7 cellular contexts compared by ENCODE assay signal in genomic region chr21:35048706-35049617, GRCh38. TPM values are rescaled to one million over a fixed set of nuclear protein-coding genes. Genes with fewer than 3 reads are reported as not detected.
DNase-seq lines count a peak whose midpoint lies in the region; ATAC-seq and TF ChIP-seq lines count a peak whose summit lies in the region.

Gene RUNX1 (minus strand): TSS chr21:35049302.

- intact Hi-C loops in heart left ventricle (cut with DNase I) (loop anchor here in 5 of 10 donors (5.0 to 10.0 kb wide), 5 partner anchors 154 to 896 kb away; no protein-coding TSS in a partner anchor), A673 (cut with micrococcal nuclease; ENCODE audit: unreplicated experiment) (no loop called here)

- H3K9me3 ChIP-seq in RWPE2 (ENCODE audit: severe bottlenecking) (no peaks in the 10 kb centered on the region), heart left ventricle (no peaks in the 10 kb centered on the region), A673 (ENCODE audit: low read depth, low read length, poor library complexity, severe bottlenecking) (no peaks in the 10 kb centered on the region)

- H3K4me3 ChIP-seq in RWPE2 (ENCODE audit: severe bottlenecking) (no peak within 1 kb of the TSS), heart left ventricle (peak within 1 kb of the TSS in 8 of 12 donors; percentile 3 to 68 (median 34)), A673 (ENCODE audit: low read depth, low read length, poor library complexity, severe bottlenecking) (no peak within 1 kb of the TSS)

- TF ChIP-seq POLR2A in heart left ventricle (IDR thresholded peaks at IDR 0.05), result no peak

- peaks cover 34% of the 10 kb centered on the region for H3K4me1 ChIP-seq in RWPE2 (ENCODE audit: insufficient read depth, poor library complexity, severe bottlenecking)
- H3K4me1 ChIP-seq in heart left ventricle, result peaks cover 0 to 71% (median 12%) of the 10 kb centered on the region in 12 donors
- H3K4me1 ChIP-seq in A673 (ENCODE audit: insufficient read depth, low read length, poor library complexity, severe bottlenecking), result no peaks in the 10 kb centered on the region

- H3K27ac ChIP-seq in RWPE2 (ENCODE audit: poor library complexity, severe bottlenecking), result peak within 1 kb of the TSS; percentile 93
- H3K27ac ChIP-seq in heart left ventricle, result peak within 1 kb of the TSS in 5 of 12 donors; percentile 9 to 86 (median 33)
- no peak within 1 kb of the TSS for H3K27ac ChIP-seq in A673 (ENCODE audit: low read depth, low read length, poor library complexity, severe bottlenecking)

- 73 to 84% (median 80%) methylated on average over 14 of the region's 14 CpGs for WGBS in heart left ventricle, 4 donors

- H3K36me3 ChIP-seq in RWPE2 (ENCODE audit: low read depth) (no peaks in the 10 kb centered on the region), heart left ventricle (no peaks in the 10 kb centered on the region), A673 (ENCODE audit: insufficient read depth, low read length, poor library complexity, severe bottlenecking) (no peaks in the 10 kb centered on the region)

- no peak for DNase-seq in RWPE2 (ENCODE audit: low spot score)
- DNase-seq in activated gamma-delta T cell treated with anti-CD3 and anti-CD28 coated beads, Interleukin-2, amount 50 U/mL, for 16 hours (ENCODE audit: low read depth), result peak; percentile 69
- DNase-seq in heart left ventricle, result peak; percentile 33 to 62 (median 45)
- DNase-seq in stimulated activated CD4-positive, alpha-beta T cell treated with anti-CD3 and anti-CD28 coated beads, Interleukin-15, amount 100 ng/mL, for 24 hours, result peak; percentile 86
- no peak for DNase-seq in A673 (ENCODE audit: low spot score)

- BruUV-seq in A673 (replicated peaks; lab: Mats Ljungman, UMichigan), result no TSS peak

- ATAC-seq in GM18909 (IDR thresholded peaks at IDR 0.05; ENCODE audit: poor library complexity, unreplicated experiment), result peak; percentile 71
- ATAC-seq in HG03095 (IDR thresholded peaks at IDR 0.05; ENCODE audit: unreplicated experiment), result peak; percentile 45
- no peak for ATAC-seq in RWPE2 (ENCODE audit: low read depth)
- peak in 3 of 4 donors; percentile 2 to 59 (median 52) for ATAC-seq in heart left ventricle

- H3K27me3 ChIP-seq in RWPE2 (ENCODE audit: insufficient read depth, poor library complexity, severe bottlenecking) (no peaks in the 10 kb centered on the region), heart left ventricle (peaks cover 0 to 11% (median 0%) of the 10 kb centered on the region in 9 donors), A673 (replicated peaks; ENCODE audit: insufficient read depth, low read depth, low read length, poor library complexity) (peaks cover 60% of the 10 kb centered on the region)

- POLR2A ChIA-PET in A673 (lab: Charles Lee; ENCODE audit: low non-redundant PET), result no interaction called here

- TF ChIP-seq CTCF in RWPE2 (IDR thresholded peaks at IDR 0.05; ENCODE audit: poor library complexity, severe bottlenecking), result no peak
- TF ChIP-seq CTCF in heart left ventricle (IDR thresholded peaks at IDR 0.05), result no peak
- no peak for TF ChIP-seq CTCF in A673 (conservative IDR thresholded peaks at IDR 0.05; ENCODE audit: low read depth, low read length)

- CTCF ChIA-PET in A673 (lab: Charles Lee), result no interaction called here

RNA-seq across cellular contexts. Expression of gene RUNX1, which starts in this region (rescaled TPM):
- total RNA-seq in heart left ventricle, result 10 to 100 TPM in 2 of 9 donors, 1 to 10 TPM in 7; 1.5 to 54.5 (median 4.9) TPM
- 1 to 10 TPM in 1 of 2 donors, under 1 TPM in 1; 0.61 to 1.9 TPM for polyA plus RNA-seq in heart left ventricle
- 0.11 and 0.52 TPM in 2 replicates for total RNA-seq in A673 (2021)

Comparison
In these comparisons a context has a peak if more than half of its experiments do, and no peak if none do; other contexts are left out.
1. DNase-seq: peak in activated gamma-delta T cell treated with anti-CD3 and anti-CD28 coated beads, Interleukin-2, amount 50 U/mL, for 16 hours (single experiment), heart left ventricle (5 of 5) and stimulated activated CD4-positive, alpha-beta T cell treated with anti-CD3 and anti-CD28 coated beads, Interleukin-15, amount 100 ng/mL, for 24 hours (single experiment); none in RWPE2 (single experiment) and A673 (single experiment).
2. H3K4me3 ChIP-seq: peak in heart left ventricle (8 of 12); none in RWPE2 (single experiment) and A673 (single experiment).